ENCODE assay signal across 1 cellular context in genomic region chr22:19970479-19971275, GRCh38.
TF ChIP-seq lines count a peak whose summit lies in the region.

No MANE protein-coding gene starts in this region.

TF ChIP-seq in HepG2, 621 proteins besides CTCF, POLR2A, EP300 and RAD21 (continues in another document):
- no peak for TF ChIP-seq SMAD9 (CRISPR knock-in tag; IDR thresholded peaks at IDR 0.05)
- TF ChIP-seq GATAD1 (CRISPR knock-in tag; IDR thresholded peaks at IDR 0.05) = peak; percentile 57
- no peak for TF ChIP-seq ZNF816 (CRISPR knock-in tag; IDR thresholded peaks at IDR 0.05; ENCODE audit: borderline replicate concordance)
- TF ChIP-seq KLF6 (CRISPR knock-in tag; IDR thresholded peaks at IDR 0.05) = no peak; the same call in 1 of the 2 replicates
- TF ChIP-seq SMC3 (IDR thresholded peaks at IDR 0.05; ENCODE audit: low read length) = peak; percentile 47; the same call in 1 of the 2 replicates
- TF ChIP-seq, protein P1, sequence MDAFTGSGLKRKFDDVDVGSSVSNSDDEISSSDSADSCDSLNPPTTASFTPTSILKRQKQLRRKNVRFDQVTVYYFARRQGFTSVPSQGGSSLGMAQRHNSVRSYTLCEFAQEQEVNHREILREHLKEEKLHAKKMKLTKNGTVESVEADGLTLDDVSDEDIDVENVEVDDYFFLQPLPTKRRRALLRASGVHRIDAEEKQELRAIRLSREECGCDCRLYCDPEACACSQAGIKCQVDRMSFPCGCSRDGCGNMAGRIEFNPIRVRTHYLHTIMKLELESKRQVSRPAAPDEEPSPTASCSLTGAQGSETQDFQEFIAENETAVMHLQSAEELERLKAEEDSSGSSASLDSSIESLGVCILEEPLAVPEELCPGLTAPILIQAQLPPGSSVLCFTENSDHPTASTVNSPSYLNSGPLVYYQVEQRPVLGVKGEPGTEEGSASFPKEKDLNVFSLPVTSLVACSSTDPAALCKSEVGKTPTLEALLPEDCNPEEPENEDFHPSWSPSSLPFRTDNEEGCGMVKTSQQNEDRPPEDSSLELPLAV (CRISPR knock-in tag; conservative IDR thresholded peaks at IDR 0.05; ENCODE audit: low read depth) = no peak
- TF ChIP-seq, protein P2, sequence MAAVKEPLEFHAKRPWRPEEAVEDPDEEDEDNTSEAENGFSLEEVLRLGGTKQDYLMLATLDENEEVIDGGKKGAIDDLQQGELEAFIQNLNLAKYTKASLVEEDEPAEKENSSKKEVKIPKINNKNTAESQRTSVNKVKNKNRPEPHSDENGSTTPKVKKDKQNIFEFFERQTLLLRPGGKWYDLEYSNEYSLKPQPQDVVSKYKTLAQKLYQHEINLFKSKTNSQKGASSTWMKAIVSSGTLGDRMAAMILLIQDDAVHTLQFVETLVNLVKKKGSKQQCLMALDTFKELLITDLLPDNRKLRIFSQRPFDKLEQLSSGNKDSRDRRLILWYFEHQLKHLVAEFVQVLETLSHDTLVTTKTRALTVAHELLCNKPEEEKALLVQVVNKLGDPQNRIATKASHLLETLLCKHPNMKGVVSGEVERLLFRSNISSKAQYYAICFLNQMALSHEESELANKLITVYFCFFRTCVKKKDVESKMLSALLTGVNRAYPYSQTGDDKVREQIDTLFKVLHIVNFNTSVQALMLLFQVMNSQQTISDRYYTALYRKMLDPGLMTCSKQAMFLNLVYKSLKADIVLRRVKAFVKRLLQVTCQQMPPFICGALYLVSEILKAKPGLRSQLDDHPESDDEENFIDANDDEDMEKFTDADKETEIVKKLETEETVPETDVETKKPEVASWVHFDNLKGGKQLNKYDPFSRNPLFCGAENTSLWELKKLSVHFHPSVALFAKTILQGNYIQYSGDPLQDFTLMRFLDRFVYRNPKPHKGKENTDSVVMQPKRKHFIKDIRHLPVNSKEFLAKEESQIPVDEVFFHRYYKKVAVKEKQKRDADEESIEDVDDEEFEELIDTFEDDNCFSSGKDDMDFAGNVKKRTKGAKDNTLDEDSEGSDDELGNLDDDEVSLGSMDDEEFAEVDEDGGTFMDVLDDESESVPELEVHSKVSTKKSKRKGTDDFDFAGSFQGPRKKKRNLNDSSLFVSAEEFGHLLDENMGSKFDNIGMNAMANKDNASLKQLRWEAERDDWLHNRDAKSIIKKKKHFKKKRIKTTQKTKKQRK (IDR thresholded peaks at IDR 0.05; ENCODE audit: low read length) = no peak
- TF ChIP-seq, protein P3, sequence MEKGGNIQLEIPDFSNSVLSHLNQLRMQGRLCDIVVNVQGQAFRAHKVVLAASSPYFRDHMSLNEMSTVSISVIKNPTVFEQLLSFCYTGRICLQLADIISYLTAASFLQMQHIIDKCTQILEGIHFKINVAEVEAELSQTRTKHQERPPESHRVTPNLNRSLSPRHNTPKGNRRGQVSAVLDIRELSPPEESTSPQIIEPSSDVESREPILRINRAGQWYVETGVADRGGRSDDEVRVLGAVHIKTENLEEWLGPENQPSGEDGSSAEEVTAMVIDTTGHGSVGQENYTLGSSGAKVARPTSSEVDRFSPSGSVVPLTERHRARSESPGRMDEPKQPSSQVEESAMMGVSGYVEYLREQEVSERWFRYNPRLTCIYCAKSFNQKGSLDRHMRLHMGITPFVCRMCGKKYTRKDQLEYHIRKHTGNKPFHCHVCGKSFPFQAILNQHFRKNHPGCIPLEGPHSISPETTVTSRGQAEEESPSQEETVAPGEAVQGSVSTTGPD (CRISPR knock-in tag; IDR thresholded peaks at IDR 0.05) = no peak
- peak; percentile 48; the same call in 1 of the 2 replicates for TF ChIP-seq ZNF280B (CRISPR knock-in tag; IDR thresholded peaks at IDR 0.05; ENCODE audit: borderline replicate concordance)
- peak; percentile 38; the same call in 1 of the 2 replicates for TF ChIP-seq ZNF772 (CRISPR knock-in tag; IDR thresholded peaks at IDR 0.05)
- peak; percentile 45; the same call in 1 of the 2 replicates for TF ChIP-seq PAF1 (CRISPR knock-in tag; IDR thresholded peaks at IDR 0.05)
- TF ChIP-seq ZNF776 (CRISPR knock-in tag; IDR thresholded peaks at IDR 0.05) = no peak; the same call in 1 of the 2 replicates
- TF ChIP-seq, protein P4, sequence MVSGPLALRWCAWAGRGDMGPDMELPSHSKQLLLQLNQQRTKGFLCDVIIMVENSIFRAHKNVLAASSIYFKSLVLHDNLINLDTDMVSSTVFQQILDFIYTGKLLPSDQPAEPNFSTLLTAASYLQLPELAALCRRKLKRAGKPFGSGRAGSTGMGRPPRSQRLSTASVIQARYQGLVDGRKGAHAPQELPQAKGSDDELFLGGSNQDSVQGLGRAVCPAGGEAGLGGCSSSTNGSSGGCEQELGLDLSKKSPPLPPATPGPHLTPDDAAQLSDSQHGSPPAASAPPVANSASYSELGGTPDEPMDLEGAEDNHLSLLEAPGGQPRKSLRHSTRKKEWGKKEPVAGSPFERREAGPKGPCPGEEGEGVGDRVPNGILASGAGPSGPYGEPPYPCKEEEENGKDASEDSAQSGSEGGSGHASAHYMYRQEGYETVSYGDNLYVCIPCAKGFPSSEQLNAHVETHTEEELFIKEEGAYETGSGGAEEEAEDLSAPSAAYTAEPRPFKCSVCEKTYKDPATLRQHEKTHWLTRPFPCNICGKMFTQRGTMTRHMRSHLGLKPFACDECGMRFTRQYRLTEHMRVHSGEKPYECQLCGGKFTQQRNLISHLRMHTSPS (CRISPR knock-in tag; IDR thresholded peaks at IDR 0.05; ENCODE audit: low read depth) = peak; percentile 84
- no peak for TF ChIP-seq NR3C1 (CRISPR knock-in tag; IDR thresholded peaks at IDR 0.05)
- TF ChIP-seq ZMYM2 (CRISPR knock-in tag; IDR thresholded peaks at IDR 0.05) = peak; percentile 97
- no peak for TF ChIP-seq RFXAP (CRISPR knock-in tag; IDR thresholded peaks at IDR 0.05; ENCODE audit: borderline replicate concordance)
- TF ChIP-seq ZNF704 (CRISPR knock-in tag; IDR thresholded peaks at IDR 0.05; ENCODE audit: borderline replicate concordance) = 0 out of 2 replicates have a peak, but pooled peaks have one; percentile 8
- TF ChIP-seq, protein P5, sequence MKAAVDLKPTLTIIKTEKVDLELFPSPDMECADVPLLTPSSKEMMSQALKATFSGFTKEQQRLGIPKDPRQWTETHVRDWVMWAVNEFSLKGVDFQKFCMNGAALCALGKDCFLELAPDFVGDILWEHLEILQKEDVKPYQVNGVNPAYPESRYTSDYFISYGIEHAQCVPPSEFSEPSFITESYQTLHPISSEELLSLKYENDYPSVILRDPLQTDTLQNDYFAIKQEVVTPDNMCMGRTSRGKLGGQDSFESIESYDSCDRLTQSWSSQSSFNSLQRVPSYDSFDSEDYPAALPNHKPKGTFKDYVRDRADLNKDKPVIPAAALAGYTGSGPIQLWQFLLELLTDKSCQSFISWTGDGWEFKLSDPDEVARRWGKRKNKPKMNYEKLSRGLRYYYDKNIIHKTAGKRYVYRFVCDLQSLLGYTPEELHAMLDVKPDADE (CRISPR knock-in tag; IDR thresholded peaks at IDR 0.05) = 0 out of 2 replicates have a peak, but pooled peaks have one; percentile 25
- peak; percentile 97 for TF ChIP-seq ZBED4 (CRISPR knock-in tag; IDR thresholded peaks at IDR 0.05; ENCODE audit: borderline replicate concordance)
- TF ChIP-seq ZNF670 (CRISPR knock-in tag; IDR thresholded peaks at IDR 0.05; ENCODE audit: borderline replicate concordance) = 0 out of 2 replicates have a peak, but pooled peaks have one; percentile 36
- 0 out of 2 replicates have a peak, but pooled peaks have one; percentile 18 for TF ChIP-seq ATF7-NPFF (CRISPR knock-in tag; IDR thresholded peaks at IDR 0.05; ENCODE audit: low read depth)
- TF ChIP-seq, protein P6, sequence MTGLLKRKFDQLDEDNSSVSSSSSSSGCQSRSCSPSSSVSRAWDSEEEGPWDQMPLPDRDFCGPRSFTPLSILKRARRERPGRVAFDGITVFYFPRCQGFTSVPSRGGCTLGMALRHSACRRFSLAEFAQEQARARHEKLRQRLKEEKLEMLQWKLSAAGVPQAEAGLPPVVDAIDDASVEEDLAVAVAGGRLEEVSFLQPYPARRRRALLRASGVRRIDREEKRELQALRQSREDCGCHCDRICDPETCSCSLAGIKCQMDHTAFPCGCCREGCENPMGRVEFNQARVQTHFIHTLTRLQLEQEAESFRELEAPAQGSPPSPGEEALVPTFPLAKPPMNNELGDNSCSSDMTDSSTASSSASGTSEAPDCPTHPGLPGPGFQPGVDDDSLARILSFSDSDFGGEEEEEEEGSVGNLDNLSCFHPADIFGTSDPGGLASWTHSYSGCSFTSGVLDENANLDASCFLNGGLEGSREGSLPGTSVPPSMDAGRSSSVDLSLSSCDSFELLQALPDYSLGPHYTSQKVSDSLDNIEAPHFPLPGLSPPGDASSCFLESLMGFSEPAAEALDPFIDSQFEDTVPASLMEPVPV (CRISPR knock-in tag; IDR thresholded peaks at IDR 0.05) = peak; percentile 91; the same call in 1 of the 2 replicates
- TF ChIP-seq ZNF446 (CRISPR knock-in tag; IDR thresholded peaks at IDR 0.05) = no peak
- 0 out of 2 replicates have a peak, but pooled peaks have one; percentile 15 for TF ChIP-seq FOXK1 (CRISPR knock-in tag; IDR thresholded peaks at IDR 0.05; ENCODE audit: borderline replicate concordance, low read depth)
- no peak; the same call in 1 of the 2 replicates for TF ChIP-seq BRD4 (CRISPR knock-in tag; IDR thresholded peaks at IDR 0.05)
- 0 out of 2 replicates have a peak, but pooled peaks have one; percentile 40 for TF ChIP-seq ZNF878 (CRISPR knock-in tag; IDR thresholded peaks at IDR 0.05)
- TF ChIP-seq ZNF883 (CRISPR knock-in tag; IDR thresholded peaks at IDR 0.05; ENCODE audit: not compliant biosample characterization) = no peak
- peak; percentile 80 for TF ChIP-seq ZNF121 (CRISPR knock-in tag; IDR thresholded peaks at IDR 0.05)
- TF ChIP-seq MXD4 (CRISPR knock-in tag; IDR thresholded peaks at IDR 0.05) = peak; percentile 84
- TF ChIP-seq ZKSCAN8 (CRISPR knock-in tag; IDR thresholded peaks at IDR 0.05; ENCODE audit: borderline replicate concordance) = peak; percentile 66; the same call in 1 of the 2 replicates
- no peak for TF ChIP-seq MLLT10 (CRISPR knock-in tag; IDR thresholded peaks at IDR 0.05)
